17 cellular contexts compared by ENCODE assay signal in the genomic region with DNA sequence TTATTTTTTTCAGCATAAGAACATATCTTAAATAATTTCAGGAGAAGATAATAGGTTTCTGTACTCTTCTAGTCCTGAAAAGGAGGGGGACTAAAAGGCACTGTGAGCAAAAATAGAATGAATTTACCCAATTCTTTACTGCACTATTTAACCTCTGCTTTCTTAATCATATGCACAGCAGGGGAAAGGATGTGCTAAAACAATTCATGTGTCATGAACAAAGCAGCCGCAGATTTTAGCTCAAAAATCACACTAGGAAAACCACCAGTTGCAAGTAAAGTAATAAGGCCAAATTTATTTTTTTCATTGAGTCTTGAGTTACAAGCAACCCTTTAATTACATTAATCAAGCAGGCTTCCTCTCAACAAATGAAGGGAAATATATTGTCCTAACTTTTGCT.
DNase-seq lines count a peak whose midpoint lies in the region; ATAC-seq and TF ChIP-seq lines count a peak whose summit lies in the region.
"Had no signal": no experiment of that assay in that cellular context is flagged by ENCODE, and none has a peak within 500 bp of the region (broad histone marks: within the 10 kb centered on the region; RNA-seq: fewer than 3 reads in every experiment).

No MANE protein-coding gene starts in this region.

- H3K36me3 Mint-ChIP-seq in T-cell, result peaks cover 4% of the 10 kb centered on the region
- H3K36me3 Mint-ChIP-seq: CD4-positive, CD25-positive, alpha-beta regulatory T cell; CD8-positive, alpha-beta T cell had no signal

- POLR2A ChIA-PET in T-cell (lab: Charles Lee), result no interaction called here

- H3K4me3 Mint-ChIP-seq in T-cell, result no peak overlapping the region
- H3K4me3 Mint-ChIP-seq: B cell; CD4-positive, CD25-positive, alpha-beta regulatory T cell; CD8-positive, alpha-beta T cell; GM23338; H9 had no signal

- CTCF ChIA-PET in T-cell (lab: Charles Lee), result no interaction called here

- H3K27ac Mint-ChIP-seq in T-cell, result no peak overlapping the region
- H3K27ac Mint-ChIP-seq: B cell; CD4-positive, CD25-positive, alpha-beta regulatory T cell; CD8-positive, alpha-beta T cell; GM23338; H9 had no signal

- no peaks in the 10 kb centered on the region for H3K4me1 Mint-ChIP-seq in T-cell
- H3K4me1 Mint-ChIP-seq: B cell; CD4-positive, CD25-positive, alpha-beta regulatory T cell; H9 had no signal

- no peaks in the 10 kb centered on the region for H3K27me3 Mint-ChIP-seq in T-cell

- H3K4me3 ChIP-seq in choroid plexus epithelial cell (ENCODE audit: low read depth, low read length), result no peak overlapping the region
- H3K4me3 ChIP-seq: BLaER1, GM23338 had no signal

- ATAC-seq in T-cell (replicated peaks in 1 of 4), result no peak
- ATAC-seq: CD8-positive, alpha-beta T cell; GM23338; HCT116 had no signal

- DNase-seq in EH (ENCODE audit: low read depth) (peak; percentile 30), NCI-H69 (lab: John Stamatoyannopoulos, UW) (peak; percentile 4), choroid plexus epithelial cell (ENCODE audit: low read depth) (peak; percentile 42), T-cell (no peak), NCI-H2029 (lab: John Stamatoyannopoulos, UW) (no peak), NCI-H1694 (lab: John Stamatoyannopoulos, UW) (no peak)
- DNase-seq: Caco-2; CD4-positive, CD25-positive, alpha-beta regulatory T cell; CD8-positive, alpha-beta T cell; DMS153; DMS79; GF-D8; H9 had no signal

- H3K9me3 Mint-ChIP-seq in T-cell, result peaks cover 3 to 6% (median 3%) of the 10 kb centered on the region in 3 donors
- H3K9me3 Mint-ChIP-seq: GM23338, H9 had no signal

- no peak for TF ChIP-seq CTCF in choroid plexus epithelial cell (conservative IDR thresholded peaks at IDR 0.05; ENCODE audit: low read depth, low read length)

Comparison
In these comparisons a context has a peak if more than half of its experiments do, and no peak if none do; other contexts are left out.
1. DNase-seq: peak in EH (single experiment), NCI-H69 (single experiment) and choroid plexus epithelial cell (single experiment); none in T-cell (0 of 34), NCI-H2029 (single experiment) and NCI-H1694 (single experiment).